ENCODE assay signal across 27 cellular contexts in the genomic region with DNA sequence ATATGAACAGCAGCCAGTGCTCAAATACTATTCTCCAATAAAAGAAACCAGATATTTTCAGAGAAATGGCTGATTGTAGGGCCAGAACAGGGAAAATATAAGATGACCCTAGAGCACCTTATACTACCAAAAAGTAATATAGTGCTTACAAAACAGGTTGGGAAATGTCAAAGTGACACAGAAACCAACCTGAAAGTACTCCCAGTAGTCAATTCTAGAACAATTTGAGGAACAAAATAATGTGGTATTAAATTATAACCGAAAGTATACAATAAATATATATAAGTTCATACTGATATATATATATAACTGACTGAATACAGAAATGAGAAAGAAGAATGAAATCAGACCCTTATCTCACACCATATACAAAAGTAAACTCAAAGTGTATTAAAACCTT.
DNase-seq lines count a peak whose midpoint lies in the region; ATAC-seq, FAIRE-seq and TF ChIP-seq lines count a peak whose summit lies in the region.
"Had no signal": no experiment of that assay in that cellular context is flagged by ENCODE, and none has a peak within 500 bp of the region (broad histone marks: within the 10 kb centered on the region; RNA-seq: fewer than 3 reads in every experiment).

No MANE protein-coding gene starts in this region.

- CTCF ChIA-PET in GM12878 (lab: Yijun Ruan, JAX), result no interaction called here
- CTCF ChIA-PET in activated naive CD4-positive, alpha-beta T cell treated with anti-CD3 and anti-CD28 coated beads for 36 hours (lab: Charles Lee), result no interaction called here

- BruUV-seq in GM12878 (replicated peaks; lab: Mats Ljungman, UMichigan), result no TSS peak

- H3K4me1 ChIP-seq in OCI-LY3 (ENCODE audit: low read length), result peaks cover 21% of the 10 kb centered on the region
- H3K4me1 ChIP-seq in GM12878 (ENCODE audit: control insufficient read depth, insufficient read depth, low read length), result no peaks in the 10 kb centered on the region
- H3K4me1 ChIP-seq in ovary (ENCODE audit: insufficient read depth), result no peaks in the 10 kb centered on the region
- H3K4me1 ChIP-seq: A549; BLaER1 treated with 17β-estradiol and CSF1 and Interleukin-3, amounts not matched to agents 10 nM and 100 nM had no signal

- no peak; the same call in 2 of the 3 replicates for ATAC-seq in GM12878
- no peak for ATAC-seq in activated naive CD8-positive, alpha-beta T cell treated with anti-CD3 and anti-CD28 coated beads, Interleukin-2, amount 50 U/mL, for 24 hours
- ATAC-seq: A549 had no signal

- H3K27me3 ChIP-seq in OCI-LY3 (ENCODE audit: low read depth, low read length) (no peaks in the 10 kb centered on the region), GM12878 (replicated peaks in 1 of 2; ENCODE audit: control insufficient read depth in 2 of 2, insufficient read depth in 2 of 2, low read length in 1 of 2) (no peaks in the 10 kb centered on the region), ovary (no peaks in the 10 kb centered on the region)
- H3K27me3 ChIP-seq: BLaER1 treated with 17β-estradiol and CSF1 and Interleukin-3, amounts not matched to agents 10 nM and 100 nM had no signal

- FAIRE-seq in H54 (lab: Jason Lieb, UNC) (peak; percentile 15), GM12878 (lab: Jason Lieb, UNC) (no peak)
- FAIRE-seq: A549, GM12892, GM18507, GM19239 had no signal

- SMC1A ChIA-PET in GM12878 (lab: Charles Lee; ENCODE audit: uncharacterized antibody, unreplicated experiment), result no interaction called here

- H3K4me3 ChIP-seq in GM12865 (ENCODE audit: low read depth, low read length) (no peak overlapping the region), OCI-LY3 (ENCODE audit: low read length) (peak overlapping the region; percentile 31; the same call in 1 of the 2 replicates), GM12878 (no peak overlapping the region), ovary (no peak overlapping the region)
- H3K4me3 ChIP-seq: A549; BLaER1 treated with 17β-estradiol and CSF1 and Interleukin-3, amounts not matched to agents 10 nM and 100 nM had no signal

- H3K27ac ChIP-seq in OCI-LY3 (ENCODE audit: low read length), result peak overlapping the region; percentile 60
- H3K27ac ChIP-seq in GM12878 (ENCODE audit: control insufficient read depth, insufficient read depth), result no peak overlapping the region
- no peak overlapping the region for H3K27ac ChIP-seq in ovary
- H3K27ac ChIP-seq: 22Rv1; A549; BLaER1 treated with 17β-estradiol and CSF1 and Interleukin-3, amounts not matched to agents 10 nM and 100 nM; C4-2B had no signal

- peaks cover 15% of the 10 kb centered on the region for H3K9me3 Mint-ChIP-seq in activated naive CD8-positive, alpha-beta T cell treated with anti-CD3 and anti-CD28 coated beads, Interleukin-2, amount 50 U/mL, for 24 hours
- H3K9me3 Mint-ChIP-seq in activated naive CD4-positive, alpha-beta T cell treated with anti-CD3 and anti-CD28 coated beads for 36 hours, result peaks cover 11% of the 10 kb centered on the region

- H3K9ac ChIP-seq in OCI-LY3 (ENCODE audit: low read length), result peak overlapping the region; percentile 17; the same call in 1 of the 2 replicates
- no peak overlapping the region for H3K9ac ChIP-seq in GM12878 (ENCODE audit: control insufficient read depth, insufficient read depth, low read length)
- H3K9ac ChIP-seq: BLaER1 treated with 17β-estradiol and CSF1 and Interleukin-3, amounts not matched to agents 10 nM and 100 nM had no signal

- H2AFZ ChIP-seq in OCI-LY3 (ENCODE audit: low read depth, low read length), result no peak overlapping the region
- no peak overlapping the region for H2AFZ ChIP-seq in GM12878 (ENCODE audit: control insufficient read depth, low read depth, low read length)

- TF ChIP-seq POLR2A in H54 (IDR thresholded peaks at IDR 0.05; ENCODE audit: low read depth, low read length) (no peak), GM12878 (IDR thresholded peaks at IDR 0.05; ENCODE audit: low read depth, low read length) (no peak), ovary (IDR thresholded peaks at IDR 0.05) (no peak)

- WGBS in GM12878 (ENCODE audit: insufficient coverage, insufficient replicate concordance, low lambda C conversion rate, missing lambda C conversion rate), result 28% methylated on average over 1 of the region's 1 CpG
- WGBS in ovary, 3 donors, result 91 to 92% (median 91%) methylated on average over 1 of the region's 1 CpG

- in situ Hi-C loops in GM12878 (cut with MboI), result no loop called here

- H3K4me2 ChIP-seq in OCI-LY3 (ENCODE audit: low read length) (peak overlapping the region; percentile 54), GM12878 (ENCODE audit: control insufficient read depth, insufficient read depth) (no peak overlapping the region)
- H3K4me2 ChIP-seq: A549; BLaER1 treated with 17β-estradiol and CSF1 and Interleukin-3, amounts not matched to agents 10 nM and 100 nM had no signal

- RAD21 ChIA-PET in GM12878 (lab: Charles Lee; ENCODE audit: unreplicated experiment), result no interaction called here

- no peaks in the 10 kb centered on the region for H3K27me3 Mint-ChIP-seq in activated naive CD8-positive, alpha-beta T cell treated with anti-CD3 and anti-CD28 coated beads, Interleukin-2, amount 50 U/mL, for 24 hours
- no peaks in the 10 kb centered on the region for H3K27me3 Mint-ChIP-seq in activated naive CD4-positive, alpha-beta T cell treated with anti-CD3 and anti-CD28 coated beads for 36 hours (ENCODE audit: low read depth)
- H3K27me3 Mint-ChIP-seq: B cell; CD4-positive, alpha-beta memory T cell; CD4-positive, CD25-positive, alpha-beta regulatory T cell; CD8-positive, alpha-beta memory T cell had no signal

- H3K79me2 ChIP-seq in OCI-LY3 (ENCODE audit: low read length) (no peaks in the 10 kb centered on the region), GM12878 (ENCODE audit: control insufficient read depth, insufficient read depth, low read length) (no peaks in the 10 kb centered on the region)

- TF ChIP-seq CTCF in GM12865 (IDR thresholded peaks at IDR 0.05; ENCODE audit: insufficient read depth, low read depth, low read length, missing control alignments) (no peak), OCI-LY3 (IDR thresholded peaks at IDR 0.05; ENCODE audit: low read depth, low read length) (no peak), GM12878 (IDR thresholded peaks at IDR 0.05 in 2 of 3, conservative IDR thresholded peaks at IDR 0.05 in 1 of 3; ENCODE audit: control insufficient read depth in 2 of 3, extremely low read depth in 1 of 3, insufficient read depth in 1 of 3, low read depth in 3 of 3, low read length in 3 of 3) (no peak), ovary (IDR thresholded peaks at IDR 0.05) (no peak)

- no peaks in the 10 kb centered on the region for H3K36me3 Mint-ChIP-seq in activated naive CD8-positive, alpha-beta T cell treated with anti-CD3 and anti-CD28 coated beads, Interleukin-2, amount 50 U/mL, for 24 hours (ENCODE audit: low read depth)
- no peaks in the 10 kb centered on the region for H3K36me3 Mint-ChIP-seq in activated naive CD4-positive, alpha-beta T cell treated with anti-CD3 and anti-CD28 coated beads for 36 hours (ENCODE audit: low read depth)
- H3K36me3 Mint-ChIP-seq: CD4-positive, alpha-beta memory T cell; CD4-positive, CD25-positive, alpha-beta regulatory T cell; CD8-positive, alpha-beta memory T cell had no signal

- no peak for TF ChIP-seq RAD21 in GM12878 (IDR thresholded peaks at IDR 0.05; ENCODE audit: insufficient read depth, low read depth, low read length)

- H4K20me1 ChIP-seq in OCI-LY3 (ENCODE audit: insufficient read depth, low read length) (no peaks in the 10 kb centered on the region), GM12878 (ENCODE audit: control insufficient read depth, insufficient read depth) (no peaks in the 10 kb centered on the region)
- H4K20me1 ChIP-seq: BLaER1 treated with 17β-estradiol and CSF1 and Interleukin-3, amounts not matched to agents 10 nM and 100 nM had no signal

- no peak overlapping the region for H3K27ac Mint-ChIP-seq in activated naive CD8-positive, alpha-beta T cell treated with anti-CD3 and anti-CD28 coated beads, Interleukin-2, amount 50 U/mL, for 24 hours
- no peak overlapping the region for H3K27ac Mint-ChIP-seq in activated naive CD4-positive, alpha-beta T cell treated with anti-CD3 and anti-CD28 coated beads for 36 hours
- H3K27ac Mint-ChIP-seq: B cell; CD4-positive, alpha-beta memory T cell; CD4-positive, CD25-positive, alpha-beta regulatory T cell; CD8-positive, alpha-beta memory T cell had no signal

- H3K36me3 ChIP-seq in OCI-LY3 (replicated peaks; ENCODE audit: low read depth, low read length), result peaks cover 2% of the 10 kb centered on the region
- no peaks in the 10 kb centered on the region for H3K36me3 ChIP-seq in GM12878 (ENCODE audit: control insufficient read depth in 2 of 2, insufficient read depth in 2 of 2, low read length in 1 of 2)
- no peaks in the 10 kb centered on the region for H3K36me3 ChIP-seq in ovary
- H3K36me3 ChIP-seq: BLaER1 treated with 17β-estradiol and CSF1 and Interleukin-3, amounts not matched to agents 10 nM and 100 nM had no signal

- no peak overlapping the region for H3K4me3 Mint-ChIP-seq in activated naive CD8-positive, alpha-beta T cell treated with anti-CD3 and anti-CD28 coated beads, Interleukin-2, amount 50 U/mL, for 24 hours
- no peak overlapping the region for H3K4me3 Mint-ChIP-seq in activated naive CD4-positive, alpha-beta T cell treated with anti-CD3 and anti-CD28 coated beads for 36 hours
- H3K4me3 Mint-ChIP-seq: B cell; CD4-positive, alpha-beta memory T cell; CD4-positive, CD25-positive, alpha-beta regulatory T cell; CD8-positive, alpha-beta memory T cell had no signal

- H3K9me3 ChIP-seq in OCI-LY3 (ENCODE audit: insufficient read depth, low read length) (0 out of 2 replicates have a peak, but pooled peaks cover 3% of the 10 kb centered on the region), GM12878 (replicated peaks; ENCODE audit: control insufficient read depth, insufficient read depth, low read length) (no peaks in the 10 kb centered on the region), ovary (no peaks in the 10 kb centered on the region)
- H3K9me3 ChIP-seq: A549 had no signal

- no peaks in the 10 kb centered on the region for H3K4me1 Mint-ChIP-seq in activated naive CD8-positive, alpha-beta T cell treated with anti-CD3 and anti-CD28 coated beads, Interleukin-2, amount 50 U/mL, for 24 hours
- H3K4me1 Mint-ChIP-seq in activated naive CD4-positive, alpha-beta T cell treated with anti-CD3 and anti-CD28 coated beads for 36 hours (ENCODE audit: low read depth), result no peaks in the 10 kb centered on the region
- H3K4me1 Mint-ChIP-seq: B cell; CD4-positive, alpha-beta memory T cell; CD4-positive, CD25-positive, alpha-beta regulatory T cell; CD8-positive, alpha-beta memory T cell had no signal

- POLR2A ChIA-PET in GM12878 (lab: Charles Lee), result no interaction called here

- TF ChIP-seq EP300 in GM12878 (IDR thresholded peaks at IDR 0.05; ENCODE audit: borderline replicate concordance in 1 of 2, control insufficient read depth in 1 of 2, low read depth in 2 of 2, low read length in 2 of 2) (no peak), ovary (IDR thresholded peaks at IDR 0.05) (no peak)

- intact Hi-C loops in GM12878 (cut with micrococcal nuclease; ENCODE audit: unreplicated experiment) (no loop called here), ovary (cut with DNase I) (no loop called here)
- intact Hi-C loops in activated naive CD4-positive, alpha-beta T cell treated with anti-CD3 and anti-CD28 coated beads for 36 hours (cut with micrococcal nuclease), result no loop called here

- peak; percentile 18 for DNase-seq in GM12865 (ENCODE audit: low read depth)
- no peak for DNase-seq in H54 (ENCODE audit: insufficient read length, low spot score)
- DNase-seq in GM12878 (ENCODE audit: low read depth, low spot score), result no peak
- no peak for DNase-seq in ovary
- DNase-seq in activated naive CD8-positive, alpha-beta T cell treated with anti-CD3 and anti-CD28 coated beads, Interleukin-2, amount 50 U/mL, for 24 hours, result no peak
- DNase-seq in activated naive CD4-positive, alpha-beta T cell treated with anti-CD3 and anti-CD28 coated beads for 36 hours, result no peak
- DNase-seq: AML-193; CD4-positive, alpha-beta memory T cell; CD4-positive, CD25-positive, alpha-beta regulatory T cell; CD8-positive, alpha-beta memory T cell; COR-L47; DMS 273 treated with DMSO at 0.1 percent for 48 hours; DMS153; DMS53; DMS79; DND-41; EL; GDM1 had no signal
